Comparison of ENCODE assay signal across 12 cellular contexts in the genomic region with DNA sequence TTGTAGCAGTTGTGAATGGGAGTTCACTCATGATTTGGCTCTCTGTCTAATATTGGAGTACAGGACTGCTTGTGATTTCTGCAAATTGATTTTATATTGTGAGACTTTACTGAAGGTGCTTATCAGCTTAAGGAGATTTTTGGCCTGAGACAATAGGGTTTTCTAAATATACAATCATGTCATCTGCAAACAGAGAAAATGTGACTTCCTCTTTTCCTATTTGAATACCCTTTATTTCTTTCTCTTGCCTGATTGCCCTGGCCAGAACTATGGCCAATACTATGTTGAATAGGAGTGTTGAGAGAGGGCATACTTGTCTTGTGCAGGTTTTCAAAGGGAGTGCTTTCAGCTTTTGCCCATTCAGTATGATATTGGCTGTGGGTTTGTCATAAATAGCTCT. TPM values are rescaled to one million over a fixed set of nuclear protein-coding genes. Genes with fewer than 3 reads are reported as not detected.
"Had no signal": no experiment of that assay in that cellular context is flagged by ENCODE, and none has a peak within 500 bp of the region (broad histone marks: within the 10 kb centered on the region; RNA-seq: fewer than 3 reads in every experiment).

No MANE protein-coding gene starts in this region.

RNA-seq across cellular contexts. Expression of a gene that starts 28.1 kb away (rescaled TPM):
- total RNA-seq: activated B cell treated with CpG ODN at 0.5 μM for 24 hours; activated CD4-positive, alpha-beta memory T cell treated with anti-CD3 and anti-CD28 coated beads for 36 hours; activated CD4-positive, alpha-beta memory T cell treated with anti-CD3 and anti-CD28 coated beads, Interleukin-2, amount 10 ng/mL, durations not matched to agents 7 days and 5 days; activated CD4-positive, alpha-beta T cell treated with anti-CD3 and anti-CD28 coated beads for 36 hours; activated CD4-positive, alpha-beta T cell treated with anti-CD3 and anti-CD28 coated beads, Interleukin-2, amount 10 ng/mL, durations not matched to agents 24 days and 14 days; activated CD4-positive, alpha-beta T cell treated with anti-CD3 and anti-CD28 coated beads, Interleukin-2, amount 10 ng/mL, durations not matched to agents 7 days and 5 days; activated CD8-positive, alpha-beta memory T cell treated with anti-CD3 and anti-CD28 coated beads for 36 hours; activated CD8-positive, alpha-beta memory T cell treated with anti-CD3 and anti-CD28 coated beads, Interleukin-2, amount 10 ng/mL, durations not matched to agents 7 days and 5 days; activated CD8-positive, alpha-beta T cell treated with anti-CD3 and anti-CD28 coated beads for 36 hours; activated CD8-positive, alpha-beta T cell treated with anti-CD3 and anti-CD28 coated beads, Interleukin-2, amount 10 ng/mL, durations not matched to agents 7 days and 5 days; T-helper 17 cell; T-helper 2 cell treated with Interferon-gamma antibody and Interleukin-4, amounts not matched to agents 100 ng/mL and 5 ng/mL, for 36 hours had no signal

RNA-seq across cellular contexts. Expression of a gene that starts 50.3 kb away (rescaled TPM):
- total RNA-seq: activated B cell treated with CpG ODN at 0.5 μM for 24 hours; activated CD4-positive, alpha-beta memory T cell treated with anti-CD3 and anti-CD28 coated beads for 36 hours; activated CD4-positive, alpha-beta memory T cell treated with anti-CD3 and anti-CD28 coated beads, Interleukin-2, amount 10 ng/mL, durations not matched to agents 7 days and 5 days; activated CD4-positive, alpha-beta T cell treated with anti-CD3 and anti-CD28 coated beads for 36 hours; activated CD4-positive, alpha-beta T cell treated with anti-CD3 and anti-CD28 coated beads, Interleukin-2, amount 10 ng/mL, durations not matched to agents 24 days and 14 days; activated CD4-positive, alpha-beta T cell treated with anti-CD3 and anti-CD28 coated beads, Interleukin-2, amount 10 ng/mL, durations not matched to agents 7 days and 5 days; activated CD8-positive, alpha-beta memory T cell treated with anti-CD3 and anti-CD28 coated beads for 36 hours; activated CD8-positive, alpha-beta memory T cell treated with anti-CD3 and anti-CD28 coated beads, Interleukin-2, amount 10 ng/mL, durations not matched to agents 7 days and 5 days; activated CD8-positive, alpha-beta T cell treated with anti-CD3 and anti-CD28 coated beads for 36 hours; activated CD8-positive, alpha-beta T cell treated with anti-CD3 and anti-CD28 coated beads, Interleukin-2, amount 10 ng/mL, durations not matched to agents 7 days and 5 days; T-helper 17 cell; T-helper 2 cell treated with Interferon-gamma antibody and Interleukin-4, amounts not matched to agents 100 ng/mL and 5 ng/mL, for 36 hours had no signal
